In the genomic region with DNA sequence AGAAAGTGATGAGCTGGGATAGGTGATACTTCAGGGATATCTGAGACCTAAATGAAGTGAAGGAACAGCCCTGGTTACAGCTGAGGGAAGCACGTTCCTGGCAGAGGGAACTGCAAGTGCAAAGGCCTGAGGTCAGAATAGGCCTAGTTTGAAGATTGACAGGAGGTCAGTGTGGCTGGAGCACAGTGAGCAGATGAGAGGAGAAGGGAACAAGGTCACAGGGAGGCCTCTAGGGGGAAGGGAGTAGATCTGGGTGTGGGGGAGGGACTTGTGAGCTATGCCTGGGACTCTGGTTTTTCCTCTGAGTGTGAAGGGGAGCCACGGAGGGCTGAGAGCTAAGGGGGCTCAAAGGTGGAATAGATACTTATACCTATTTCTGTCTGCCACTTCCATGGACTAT, we compare ENCODE assay signal across 1 cellular context.
TF ChIP-seq lines count a peak whose summit lies in the region.

No MANE protein-coding gene starts in this region.

TF ChIP-seq in GM23338, 12 proteins besides CTCF, POLR2A, EP300 and RAD21 (continued from another document):
- TF ChIP-seq, protein P1, sequence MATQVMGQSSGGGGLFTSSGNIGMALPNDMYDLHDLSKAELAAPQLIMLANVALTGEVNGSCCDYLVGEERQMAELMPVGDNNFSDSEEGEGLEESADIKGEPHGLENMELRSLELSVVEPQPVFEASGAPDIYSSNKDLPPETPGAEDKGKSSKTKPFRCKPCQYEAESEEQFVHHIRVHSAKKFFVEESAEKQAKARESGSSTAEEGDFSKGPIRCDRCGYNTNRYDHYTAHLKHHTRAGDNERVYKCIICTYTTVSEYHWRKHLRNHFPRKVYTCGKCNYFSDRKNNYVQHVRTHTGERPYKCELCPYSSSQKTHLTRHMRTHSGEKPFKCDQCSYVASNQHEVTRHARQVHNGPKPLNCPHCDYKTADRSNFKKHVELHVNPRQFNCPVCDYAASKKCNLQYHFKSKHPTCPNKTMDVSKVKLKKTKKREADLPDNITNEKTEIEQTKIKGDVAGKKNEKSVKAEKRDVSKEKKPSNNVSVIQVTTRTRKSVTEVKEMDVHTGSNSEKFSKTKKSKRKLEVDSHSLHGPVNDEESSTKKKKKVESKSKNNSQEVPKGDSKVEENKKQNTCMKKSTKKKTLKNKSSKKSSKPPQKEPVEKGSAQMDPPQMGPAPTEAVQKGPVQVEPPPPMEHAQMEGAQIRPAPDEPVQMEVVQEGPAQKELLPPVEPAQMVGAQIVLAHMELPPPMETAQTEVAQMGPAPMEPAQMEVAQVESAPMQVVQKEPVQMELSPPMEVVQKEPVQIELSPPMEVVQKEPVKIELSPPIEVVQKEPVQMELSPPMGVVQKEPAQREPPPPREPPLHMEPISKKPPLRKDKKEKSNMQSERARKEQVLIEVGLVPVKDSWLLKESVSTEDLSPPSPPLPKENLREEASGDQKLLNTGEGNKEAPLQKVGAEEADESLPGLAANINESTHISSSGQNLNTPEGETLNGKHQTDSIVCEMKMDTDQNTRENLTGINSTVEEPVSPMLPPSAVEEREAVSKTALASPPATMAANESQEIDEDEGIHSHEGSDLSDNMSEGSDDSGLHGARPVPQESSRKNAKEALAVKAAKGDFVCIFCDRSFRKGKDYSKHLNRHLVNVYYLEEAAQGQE (IDR thresholded peaks at IDR 0.05; ENCODE audit: unreplicated experiment): no peak
- TF ChIP-seq, protein P2, sequence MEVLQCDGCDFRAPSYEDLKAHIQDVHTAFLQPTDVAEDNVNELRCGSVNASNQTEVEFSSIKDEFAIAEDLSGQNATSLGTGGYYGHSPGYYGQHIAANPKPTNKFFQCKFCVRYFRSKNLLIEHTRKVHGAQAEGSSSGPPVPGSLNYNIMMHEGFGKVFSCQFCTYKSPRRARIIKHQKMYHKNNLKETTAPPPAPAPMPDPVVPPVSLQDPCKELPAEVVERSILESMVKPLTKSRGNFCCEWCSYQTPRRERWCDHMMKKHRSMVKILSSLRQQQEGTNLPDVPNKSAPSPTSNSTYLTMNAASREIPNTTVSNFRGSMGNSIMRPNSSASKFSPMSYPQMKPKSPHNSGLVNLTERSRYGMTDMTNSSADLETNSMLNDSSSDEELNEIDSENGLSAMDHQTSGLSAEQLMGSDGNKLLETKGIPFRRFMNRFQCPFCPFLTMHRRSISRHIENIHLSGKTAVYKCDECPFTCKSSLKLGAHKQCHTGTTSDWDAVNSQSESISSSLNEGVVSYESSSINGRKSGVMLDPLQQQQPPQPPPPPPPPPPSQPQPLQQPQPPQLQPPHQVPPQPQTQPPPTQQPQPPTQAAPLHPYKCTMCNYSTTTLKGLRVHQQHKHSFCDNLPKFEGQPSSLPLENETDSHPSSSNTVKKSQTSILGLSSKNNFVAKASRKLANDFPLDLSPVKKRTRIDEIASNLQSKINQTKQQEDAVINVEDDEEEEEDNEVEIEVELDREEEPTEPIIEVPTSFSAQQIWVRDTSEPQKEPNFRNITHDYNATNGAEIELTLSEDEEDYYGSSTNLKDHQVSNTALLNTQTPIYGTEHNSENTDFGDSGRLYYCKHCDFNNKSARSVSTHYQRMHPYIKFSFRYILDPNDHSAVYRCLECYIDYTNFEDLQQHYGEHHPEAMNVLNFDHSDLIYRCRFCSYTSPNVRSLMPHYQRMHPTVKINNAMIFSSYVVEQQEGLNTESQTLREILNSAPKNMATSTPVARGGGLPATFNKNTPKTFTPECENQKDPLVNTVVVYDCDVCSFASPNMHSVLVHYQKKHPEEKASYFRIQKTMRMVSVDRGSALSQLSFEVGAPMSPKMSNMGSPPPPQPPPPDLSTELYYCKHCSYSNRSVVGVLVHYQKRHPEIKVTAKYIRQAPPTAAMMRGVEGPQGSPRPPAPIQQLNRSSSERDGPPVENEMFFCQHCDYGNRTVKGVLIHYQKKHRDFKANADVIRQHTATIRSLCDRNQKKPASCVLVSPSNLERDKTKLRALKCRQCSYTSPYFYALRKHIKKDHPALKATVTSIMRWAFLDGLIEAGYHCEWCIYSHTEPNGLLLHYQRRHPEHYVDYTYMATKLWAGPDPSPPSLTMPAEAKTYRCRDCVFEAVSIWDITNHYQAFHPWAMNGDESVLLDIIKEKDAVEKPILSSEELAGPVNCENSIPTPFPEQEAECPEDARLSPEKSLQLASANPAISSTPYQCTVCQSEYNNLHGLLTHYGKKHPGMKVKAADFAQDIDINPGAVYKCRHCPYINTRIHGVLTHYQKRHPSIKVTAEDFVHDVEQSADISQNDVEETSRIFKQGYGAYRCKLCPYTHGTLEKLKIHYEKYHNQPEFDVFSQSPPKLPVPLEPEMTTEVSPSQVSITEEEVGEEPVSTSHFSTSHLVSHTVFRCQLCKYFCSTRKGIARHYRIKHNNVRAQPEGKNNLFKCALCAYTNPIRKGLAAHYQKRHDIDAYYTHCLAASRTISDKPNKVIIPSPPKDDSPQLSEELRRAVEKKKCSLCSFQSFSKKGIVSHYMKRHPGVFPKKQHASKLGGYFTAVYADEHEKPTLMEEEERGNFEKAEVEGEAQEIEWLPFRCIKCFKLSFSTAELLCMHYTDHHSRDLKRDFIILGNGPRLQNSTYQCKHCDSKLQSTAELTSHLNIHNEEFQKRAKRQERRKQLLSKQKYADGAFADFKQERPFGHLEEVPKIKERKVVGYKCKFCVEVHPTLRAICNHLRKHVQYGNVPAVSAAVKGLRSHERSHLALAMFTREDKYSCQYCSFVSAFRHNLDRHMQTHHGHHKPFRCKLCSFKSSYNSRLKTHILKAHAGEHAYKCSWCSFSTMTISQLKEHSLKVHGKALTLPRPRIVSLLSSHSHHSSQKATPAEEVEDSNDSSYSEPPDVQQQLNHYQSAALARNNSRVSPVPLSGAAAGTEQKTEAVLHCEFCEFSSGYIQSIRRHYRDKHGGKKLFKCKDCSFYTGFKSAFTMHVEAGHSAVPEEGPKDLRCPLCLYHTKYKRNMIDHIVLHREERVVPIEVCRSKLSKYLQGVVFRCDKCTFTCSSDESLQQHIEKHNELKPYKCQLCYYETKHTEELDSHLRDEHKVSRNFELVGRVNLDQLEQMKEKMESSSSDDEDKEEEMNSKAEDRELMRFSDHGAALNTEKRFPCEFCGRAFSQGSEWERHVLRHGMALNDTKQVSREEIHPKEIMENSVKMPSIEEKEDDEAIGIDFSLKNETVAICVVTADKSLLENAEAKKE (CRISPR knock-in tag; IDR thresholded peaks at IDR 0.05): no peak
- TF ChIP-seq STAT1 (IDR thresholded peaks at IDR 0.05; ENCODE audit: unreplicated experiment): no peak
